In genomic region chr10:12568391-12568790, GRCh38 we compare ENCODE assay signal across 23 cellular contexts.
DNase-seq lines count a peak whose midpoint lies in the region; ATAC-seq and TF ChIP-seq lines count a peak whose summit lies in the region.
"Had no signal": no experiment of that assay in that cellular context is flagged by ENCODE, and none has a peak within 500 bp of the region (broad histone marks: within the 10 kb centered on the region; RNA-seq: fewer than 3 reads in every experiment).

No MANE protein-coding gene starts in this region.

- POLR2A ChIA-PET in Caco-2 (lab: Charles Lee) = no interaction called here

- ATAC-seq in activated naive CD8-positive, alpha-beta T cell treated with anti-CD3 and anti-CD28 coated beads, Interleukin-2, amount 50 U/mL, for 24 hours = no peak
- ATAC-seq: heart left ventricle, left cardiac atrium, right cardiac atrium had no signal

- no TSS peak for BruUV-seq in Caco-2 (replicated peaks; lab: Mats Ljungman, UMichigan)

- intact Hi-C loops in Caco-2 (cut with micrococcal nuclease; ENCODE audit: unreplicated experiment) (no loop called here), sigmoid colon (cut with DNase I) (no loop called here)

- H3K27me3 Mint-ChIP-seq in activated naive CD8-positive, alpha-beta T cell = no peaks in the 10 kb centered on the region
- no peaks in the 10 kb centered on the region for H3K27me3 Mint-ChIP-seq in activated naive CD8-positive, alpha-beta T cell treated with anti-CD3 and anti-CD28 coated beads, Interleukin-2, amount 50 U/mL, for 24 hours
- H3K27me3 Mint-ChIP-seq in chondrocyte (ENCODE audit: low read depth) (no peaks in the 10 kb centered on the region), Caco-2 (ENCODE audit: insufficient read depth, unreplicated experiment) (no peaks in the 10 kb centered on the region)

- no peaks in the 10 kb centered on the region for H3K4me1 ChIP-seq in Caco-2
- H3K4me1 ChIP-seq in sigmoid colon = no peaks in the 10 kb centered on the region
- H3K4me1 ChIP-seq: pancreas, uterus had no signal

- TF ChIP-seq EP300 in sigmoid colon (IDR thresholded peaks at IDR 0.05) = no peak

- H3K4me3 Mint-ChIP-seq in activated naive CD8-positive, alpha-beta T cell = no peak overlapping the region
- no peak overlapping the region for H3K4me3 Mint-ChIP-seq in activated naive CD8-positive, alpha-beta T cell treated with anti-CD3 and anti-CD28 coated beads, Interleukin-2, amount 50 U/mL, for 24 hours
- H3K4me3 Mint-ChIP-seq in chondrocyte (ENCODE audit: unreplicated experiment) (no peak overlapping the region), Caco-2 (ENCODE audit: unreplicated experiment) (no peak overlapping the region)
- H3K4me3 Mint-ChIP-seq: HFFc6 had no signal

- H3K36me3 Mint-ChIP-seq in activated naive CD8-positive, alpha-beta T cell = no peaks in the 10 kb centered on the region
- H3K36me3 Mint-ChIP-seq in activated naive CD8-positive, alpha-beta T cell treated with anti-CD3 and anti-CD28 coated beads, Interleukin-2, amount 50 U/mL, for 24 hours (ENCODE audit: low read depth) = peaks cover 3% of the 10 kb centered on the region
- H3K36me3 Mint-ChIP-seq in chondrocyte (ENCODE audit: low read depth) (peaks cover 3% of the 10 kb centered on the region), Caco-2 (ENCODE audit: insufficient read depth, unreplicated experiment) (no peaks in the 10 kb centered on the region)

- H3K9me3 ChIP-seq in Caco-2 = no peaks in the 10 kb centered on the region; the same call in 1 of the 2 replicates
- H3K9me3 ChIP-seq in sigmoid colon = no peaks in the 10 kb centered on the region
- H3K9me3 ChIP-seq: heart left ventricle, pancreas, uterus had no signal

- H3K27me3 ChIP-seq in Caco-2 (replicated peaks; ENCODE audit: control insufficient read depth, insufficient read depth, low read length) = no peaks in the 10 kb centered on the region
- H3K27me3 ChIP-seq in sigmoid colon = no peaks in the 10 kb centered on the region
- H3K27me3 ChIP-seq: heart left ventricle, pancreas, uterus had no signal

- 33 to 48% methylated on average over 2 of the region's 2 CpGs for WGBS in sigmoid colon, 2 donors

- no peak overlapping the region for H3K27ac ChIP-seq in sigmoid colon
- H3K27ac ChIP-seq: heart left ventricle, KMS-11, pancreas, uterus had no signal

- H3K36me3 ChIP-seq in Caco-2 (ENCODE audit: control insufficient read depth, insufficient read depth, low read length) (no peaks in the 10 kb centered on the region), sigmoid colon (no peaks in the 10 kb centered on the region)
- H3K36me3 ChIP-seq: heart left ventricle, pancreas, uterus had no signal

- peaks cover 23% of the 10 kb centered on the region for H3K4me1 Mint-ChIP-seq in activated naive CD8-positive, alpha-beta T cell (ENCODE audit: low read depth)
- H3K4me1 Mint-ChIP-seq in activated naive CD8-positive, alpha-beta T cell treated with anti-CD3 and anti-CD28 coated beads, Interleukin-2, amount 50 U/mL, for 24 hours = peaks cover 18% of the 10 kb centered on the region
- peaks cover 32% of the 10 kb centered on the region for H3K4me1 Mint-ChIP-seq in chondrocyte (ENCODE audit: low read depth)
- no peaks in the 10 kb centered on the region for H3K4me1 Mint-ChIP-seq in Caco-2 (ENCODE audit: low read depth, unreplicated experiment)

- TF ChIP-seq POLR2A in sigmoid colon (IDR thresholded peaks at IDR 0.05) = no peak

- TF ChIP-seq CTCF in chondrocyte (IDR thresholded peaks at IDR 0.05) (no peak), Caco-2 (IDR thresholded peaks at IDR 0.05; ENCODE audit: insufficient read depth in 1 of 2, low read depth in 1 of 2, low read length in 1 of 2, severe bottlenecking in 1 of 2, unreplicated experiment in 1 of 2) (no peak), sigmoid colon (IDR thresholded peaks at IDR 0.05) (no peak)

- H3K27ac Mint-ChIP-seq in activated naive CD8-positive, alpha-beta T cell = peak overlapping the region; percentile 54
- no peak overlapping the region for H3K27ac Mint-ChIP-seq in activated naive CD8-positive, alpha-beta T cell treated with anti-CD3 and anti-CD28 coated beads, Interleukin-2, amount 50 U/mL, for 24 hours
- H3K27ac Mint-ChIP-seq in chondrocyte (ENCODE audit: unreplicated experiment) (peak overlapping the region; percentile 6), Caco-2 (ENCODE audit: unreplicated experiment) (no peak overlapping the region)
- H3K27ac Mint-ChIP-seq: HFFc6 had no signal

- no peak overlapping the region for H3K4me3 ChIP-seq in Caco-2 (ENCODE audit: low read depth, low read length)
- no peak overlapping the region for H3K4me3 ChIP-seq in sigmoid colon
- H3K4me3 ChIP-seq: heart left ventricle, pancreas, uterus had no signal

- no peaks in the 10 kb centered on the region for H3K9me3 Mint-ChIP-seq in activated naive CD8-positive, alpha-beta T cell (ENCODE audit: low read depth)
- H3K9me3 Mint-ChIP-seq in activated naive CD8-positive, alpha-beta T cell treated with anti-CD3 and anti-CD28 coated beads, Interleukin-2, amount 50 U/mL, for 24 hours = no peaks in the 10 kb centered on the region
- H3K9me3 Mint-ChIP-seq in chondrocyte (ENCODE audit: low read depth) (no peaks in the 10 kb centered on the region), Caco-2 (ENCODE audit: unreplicated experiment) (peaks cover 9% of the 10 kb centered on the region)

- no peak for DNase-seq in activated naive CD8-positive, alpha-beta T cell treated with anti-CD3 and anti-CD28 coated beads, Interleukin-2, amount 50 U/mL, for 24 hours
- DNase-seq in MV-4-11 (lab: John Stamatoyannopoulos, UW) (peak; percentile 11), chondrocyte (ENCODE audit: low spot score) (no peak), Caco-2 (no peak), sigmoid colon (no peak), amniotic stem cell (lab: John Stamatoyannopoulos, UW) (no peak)
- DNase-seq: activated naive CD4-positive, alpha-beta T cell treated with anti-CD3 and anti-CD28 coated beads, Interleukin-2, amount 50 U/mL, for 16 hours; cerebellar nuclear complex; DMS53; heart left ventricle; HFFc6; left cardiac atrium; NCI-H1092; NCI-H2029; NCI-H2227 treated with DMSO at 0.1 percent for 48 hours; NCI-H748 treated with DMSO at 0.1 percent for 48 hours; pancreas; right cardiac atrium; Right ventricle myocardium superior; SW 1271; uterus had no signal

- CTCF ChIA-PET in Caco-2 (lab: Charles Lee) = no interaction called here

Comparison
In these comparisons a context has a peak if more than half of its experiments do, and no peak if none do; other contexts are left out.
1. H3K27ac Mint-ChIP-seq: peak in activated naive CD8-positive, alpha-beta T cell (single experiment) and chondrocyte (single experiment); none in activated naive CD8-positive, alpha-beta T cell treated with anti-CD3 and anti-CD28 coated beads, Interleukin-2, amount 50 U/mL, for 24 hours (single experiment) and Caco-2 (single experiment).